1 cellular context compared by ENCODE assay signal in the genomic region with DNA sequence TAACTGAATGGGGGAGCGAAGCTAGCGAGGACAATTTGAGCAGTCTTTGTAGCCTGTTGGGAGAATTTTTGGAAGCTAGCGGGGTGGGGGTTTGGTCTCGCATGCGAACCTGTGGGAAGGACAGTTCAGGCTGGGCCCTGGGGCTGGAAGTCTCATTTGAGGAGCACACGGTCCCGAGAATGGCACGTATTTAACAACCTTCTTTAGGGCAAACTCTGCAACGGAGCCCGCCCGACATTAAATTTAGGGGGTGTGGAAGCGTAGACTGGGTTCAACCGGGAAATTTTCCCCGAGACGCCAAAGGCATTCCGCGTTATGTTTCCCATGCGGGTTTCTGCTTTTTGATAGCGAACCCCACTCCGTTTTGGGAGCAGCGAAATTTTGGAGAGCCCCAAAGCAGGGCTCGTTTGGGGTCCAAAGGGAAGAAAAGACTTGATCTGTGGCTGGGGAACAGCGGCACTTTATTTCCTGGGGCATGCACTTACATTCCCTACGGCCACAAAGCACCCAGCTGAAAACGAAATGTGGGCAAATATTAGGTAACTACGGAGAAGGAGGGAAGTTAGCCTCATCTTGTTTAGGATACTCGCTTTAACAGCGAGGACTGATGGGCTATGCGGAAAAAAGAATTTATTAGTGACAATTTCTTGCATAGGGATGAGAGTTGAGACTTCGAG.
TF ChIP-seq lines count a peak whose summit lies in the region.

No MANE protein-coding gene starts in this region.

TF ChIP-seq in endothelial cell of umbilical vein, 7 proteins besides CTCF, POLR2A, EP300 and RAD21:
- TF ChIP-seq, protein P1, sequence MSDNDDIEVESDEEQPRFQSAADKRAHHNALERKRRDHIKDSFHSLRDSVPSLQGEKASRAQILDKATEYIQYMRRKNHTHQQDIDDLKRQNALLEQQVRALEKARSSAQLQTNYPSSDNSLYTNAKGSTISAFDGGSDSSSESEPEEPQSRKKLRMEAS (IDR thresholded peaks at IDR 0.05; ENCODE audit: insufficient read depth, insufficient read length): no peak
- TF ChIP-seq FOS (IDR thresholded peaks at IDR 0.05; ENCODE audit: borderline replicate concordance, insufficient read depth, low read length) (no peak), EZH2 (IDR thresholded peaks at IDR 0.05; ENCODE audit: borderline replicate concordance, low read depth, low read length, severe bottlenecking) (no peak), JUN (IDR thresholded peaks at IDR 0.05; ENCODE audit: borderline replicate concordance, insufficient read depth, insufficient read length, low read depth) (no peak), GATA2 (IDR thresholded peaks at IDR 0.05; ENCODE audit: insufficient read depth, insufficient read length, low read depth, low read length) (no peak), POLR2AphosphoS5 (IDR thresholded peaks at IDR 0.05; ENCODE audit: insufficient read depth, low read depth, low read length) (no peak), MYC (IDR thresholded peaks at IDR 0.05; ENCODE audit: low read depth, low read length) (no peak)
